In the genomic region with DNA sequence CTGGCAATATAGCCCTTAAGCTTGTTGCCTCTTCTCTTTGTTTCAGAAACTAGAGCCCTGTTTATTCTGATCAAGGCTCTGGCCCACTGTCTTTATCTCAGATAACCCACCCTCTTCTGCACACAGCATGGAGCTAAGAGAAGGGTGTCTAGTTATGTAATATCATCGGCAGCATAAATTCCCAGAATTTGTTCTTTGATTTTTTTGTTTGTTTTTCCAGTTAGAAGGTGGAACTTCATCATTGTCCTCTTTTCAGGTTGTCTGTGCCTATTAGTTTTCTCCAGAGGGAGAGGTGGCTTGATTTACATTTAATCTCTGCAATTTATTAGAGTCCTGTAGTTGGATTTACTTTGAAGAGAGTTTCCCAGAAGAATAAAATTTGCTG, we compare ENCODE assay signal across 32 cellular contexts. TPM values are rescaled to one million over a fixed set of nuclear protein-coding genes. Genes with fewer than 3 reads are reported as not detected.
DNase-seq lines count a peak whose midpoint lies in the region; ATAC-seq, FAIRE-seq and TF ChIP-seq lines count a peak whose summit lies in the region.
"Had no signal": no experiment of that assay in that cellular context is flagged by ENCODE, and none has a peak within 500 bp of the region (broad histone marks: within the 10 kb centered on the region; RNA-seq: fewer than 3 reads in every experiment).

No MANE protein-coding gene starts in this region.

- no peak overlapping the region for H3K4me3 Mint-ChIP-seq in chondrocyte (ENCODE audit: unreplicated experiment)
- H3K4me3 Mint-ChIP-seq in T-helper 17 cell = no peak overlapping the region
- H3K4me3 Mint-ChIP-seq: CD8-positive, alpha-beta T cell had no signal

- DNase-seq in pancreas (no peak), chondrocyte (ENCODE audit: low spot score) (no peak), left lung (no peak), T-helper 17 cell (no peak)
- DNase-seq: Caco-2; CD8-positive, alpha-beta T cell; DMS79 treated with DMSO at 0.1 percent for 48 hours; GF-D8; KBM-7; NCI-H1105 treated with DMSO at 0.1 percent for 48 hours; NCI-H146; NCI-H1930; NCI-H2107; NCI-H446; NCI-H524 treated with DMSO at 0.1 percent for 48 hours; NCI-H774; NK-92 treated with Interleukin-12 subunit alpha and Interleukin-12 subunit beta, amount 100 ng/mL, for 24 hours; PC-9; SJCRH30 had no signal

- H3K4me3 ChIP-seq in HUES64 (ENCODE audit: low read length) (peak overlapping the region; percentile 1; the same call in 1 of the 2 replicates), ectodermal cell (ENCODE audit: insufficient read depth, low read depth, low read length) (no peak overlapping the region), iPS-18a (ENCODE audit: low read length) (peak overlapping the region; percentile 14), pancreas (no peak overlapping the region), left lung (no peak overlapping the region)
- H3K4me3 ChIP-seq: PC-9, SJCRH30 had no signal

- H3K27me3 ChIP-seq in HUES64 (ENCODE audit: insufficient read depth, low read length) (no peaks in the 10 kb centered on the region), ectodermal cell (ENCODE audit: control insufficient read depth, insufficient read depth, low read length, poor library complexity, severe bottlenecking) (no peaks in the 10 kb centered on the region), iPS-18a (ENCODE audit: control insufficient read depth, insufficient read depth, low read length) (no peaks in the 10 kb centered on the region), pancreas (no peaks in the 10 kb centered on the region), left lung (no peaks in the 10 kb centered on the region)
- H3K27me3 ChIP-seq: SJCRH30 had no signal

- intact Hi-C loops in pancreas (cut with DNase I) = no loop called here
- intact Hi-C loops in left lung (cut with DNase I) = no loop called here

- H3K9me3 ChIP-seq in HUES64 (ENCODE audit: insufficient read depth, low read depth, low read length) = no peaks in the 10 kb centered on the region
- H3K9me3 ChIP-seq in ectodermal cell (ENCODE audit: control insufficient read depth, low read length) = no peaks in the 10 kb centered on the region
- H3K9me3 ChIP-seq in iPS-18a (ENCODE audit: control insufficient read depth, low read depth, low read length) = no peaks in the 10 kb centered on the region
- no peaks in the 10 kb centered on the region for H3K9me3 ChIP-seq in pancreas
- no peaks in the 10 kb centered on the region for H3K9me3 ChIP-seq in left lung
- H3K9me3 ChIP-seq in T-helper 17 cell (ENCODE audit: control insufficient read depth, low read length, poor library complexity, severe bottlenecking) = no peaks in the 10 kb centered on the region
- H3K9me3 ChIP-seq: Caco-2, SJCRH30 had no signal

- H3K4me1 Mint-ChIP-seq in chondrocyte (ENCODE audit: low read depth) (peaks cover 3% of the 10 kb centered on the region), T-helper 17 cell (no peaks in the 10 kb centered on the region)

- no peak overlapping the region for H3K27ac Mint-ChIP-seq in chondrocyte (ENCODE audit: unreplicated experiment)
- no peak overlapping the region for H3K27ac Mint-ChIP-seq in T-helper 17 cell
- H3K27ac Mint-ChIP-seq: CD8-positive, alpha-beta T cell had no signal

- H3K4me1 ChIP-seq in HUES64 (ENCODE audit: insufficient read depth, low read length) = peaks cover 47% of the 10 kb centered on the region
- H3K4me1 ChIP-seq in ectodermal cell (ENCODE audit: control insufficient read depth, insufficient read depth, low read length) = peaks cover 8% of the 10 kb centered on the region
- H3K4me1 ChIP-seq in iPS-18a (ENCODE audit: control insufficient read depth, low read depth, low read length) = peaks cover 46% of the 10 kb centered on the region
- peaks cover 0 to 12% (median 12%) of the 10 kb centered on the region in 3 donors for H3K4me1 ChIP-seq in pancreas
- no peaks in the 10 kb centered on the region for H3K4me1 ChIP-seq in left lung
- H3K4me1 ChIP-seq: Caco-2, SJCRH30 had no signal

- H3K36me3 Mint-ChIP-seq in chondrocyte (ENCODE audit: low read depth) (peaks cover 10% of the 10 kb centered on the region), T-helper 17 cell (ENCODE audit: low read depth) (peaks cover 9% of the 10 kb centered on the region)

- H3K27ac ChIP-seq in HUES64 (ENCODE audit: low read depth, low read length) (peak overlapping the region; percentile 99), ectodermal cell (ENCODE audit: insufficient read depth, low read depth, low read length, poor library complexity, severe bottlenecking) (peak overlapping the region; percentile 44), iPS-18a (ENCODE audit: low read length) (peak overlapping the region; percentile 98), pancreas (no peak overlapping the region), left lung (no peak overlapping the region)
- H3K27ac ChIP-seq: C4-2B, PC-9, SJCRH30 had no signal

- WGBS in HUES64 = 85% methylated on average over 1 of the region's 1 CpG
- 68 to 70% methylated on average over 1 of the region's 1 CpG for WGBS in ectodermal cell, 2 experiments
- WGBS in pancreas, 2 donors = 10 to 18% methylated on average over 1 of the region's 1 CpG

- H3K27me3 Mint-ChIP-seq in chondrocyte (ENCODE audit: low read depth) (peaks cover 6% of the 10 kb centered on the region), T-helper 17 cell (no peaks in the 10 kb centered on the region)

- H3K9me3 Mint-ChIP-seq in chondrocyte (ENCODE audit: low read depth) = peaks cover 10% of the 10 kb centered on the region

- ATAC-seq in pancreas (peak in 3 of 4 donors; percentile 32 to 84 (median 63)), left lung (no peak), T-helper 17 cell (no peak)
- ATAC-seq: CD8-positive, alpha-beta T cell; Right ventricle myocardium inferior; SK-N-SH treated with all-trans-retinoic acid at 6 μM for 48 hours had no signal

- no peak for FAIRE-seq in pancreas (lab: Jason Lieb, UNC)
- FAIRE-seq: GM12892, GM19239, H54 had no signal

- no peak for TF ChIP-seq CTCF in pancreas (IDR thresholded peaks at IDR 0.05)
- TF ChIP-seq CTCF in chondrocyte (IDR thresholded peaks at IDR 0.05) = no peak
- TF ChIP-seq CTCF in left lung (IDR thresholded peaks at IDR 0.05) = no peak

- H3K9ac ChIP-seq in HUES64 (ENCODE audit: low read depth, low read length) (peak overlapping the region; percentile 76), iPS-18a (ENCODE audit: low read length) (peak overlapping the region; percentile 31)

- H3K36me3 ChIP-seq in HUES64 (ENCODE audit: insufficient read depth, low read length) (no peaks in the 10 kb centered on the region), ectodermal cell (ENCODE audit: control insufficient read depth, insufficient read depth, low read length) (no peaks in the 10 kb centered on the region), iPS-18a (ENCODE audit: control insufficient read depth, low read depth, low read length) (no peaks in the 10 kb centered on the region), pancreas (no peaks in the 10 kb centered on the region), left lung (no peaks in the 10 kb centered on the region)
- H3K36me3 ChIP-seq: SJCRH30 had no signal

RNA-seq across cellular contexts. Expression of gene F11, which starts 15.3 kb away (rescaled TPM):
- 0.20 TPM for polyA plus RNA-seq in HUES64 (2013, experiment 1 of 2)
- 0.25 TPM for polyA plus RNA-seq in HUES64 (2013, experiment 2 of 2)
- polyA plus RNA-seq in ectodermal cell (2013, experiment 1 of 4) = not detected
- not detected for polyA plus RNA-seq in ectodermal cell (2013, experiment 2 of 4)
- polyA plus RNA-seq in ectodermal cell (2013, experiment 3 of 4) = not detected
- polyA plus RNA-seq in ectodermal cell (2013, experiment 4 of 4) = not detected
- total RNA-seq in pancreas = 10 to 100 TPM; 10.2 to 43.9 (median 25.2) TPM
- polyA plus RNA-seq in pancreas = 10 to 100 TPM; 44.4 to 65.3 TPM
- not detected in 3 replicates for total RNA-seq in chondrocyte
- 1 to 10 TPM; 4.6 to 5.4 TPM for total RNA-seq in left lung
- not detected for total RNA-seq in T-helper 17 cell
- total RNA-seq: Caco-2; CD8-positive, alpha-beta T cell; LHCN-M2; MCF 10A; PC-9; Right ventricle myocardium inferior; RPMI7951 had no signal

RNA-seq across cellular contexts. Expression of gene KLKB1, which starts 23.4 kb away (rescaled TPM):
- polyA plus RNA-seq in HUES64 (2013, experiment 1 of 2) = 6.3 TPM
- 5.5 TPM for polyA plus RNA-seq in HUES64 (2013, experiment 2 of 2)
- polyA plus RNA-seq in ectodermal cell (2013, experiment 1 of 4) = 0.39 TPM
- polyA plus RNA-seq in ectodermal cell (2013, experiment 2 of 4) = 0.12 TPM
- polyA plus RNA-seq in ectodermal cell (2013, experiment 3 of 4) = not detected
- polyA plus RNA-seq in ectodermal cell (2013, experiment 4 of 4) = not detected
- total RNA-seq in pancreas (1 to 10 TPM in 5 of 6 donors, under 1 TPM in 1; 0.93 to 2.6 (median 1.6) TPM), chondrocyte (0.17 to 0.63 TPM in 2 of 3 replicates, not detected in the other), left lung (under 1 TPM; 0.15 to 0.76 TPM), T-helper 17 cell (1 to 10 TPM in 1 of 2 donors, under 1 TPM in 1; 0.52 to 1.5 TPM)
- 10 to 100 TPM; 10.7 to 26.5 TPM for polyA plus RNA-seq in pancreas
- total RNA-seq: A673, Caco-2, LHCN-M2, PC-9, RPMI7951, SJCRH30 had no signal

RNA-seq across cellular contexts. Expression of gene CYP4V2, which starts 59.4 kb away (rescaled TPM):
- 1.4 TPM for polyA plus RNA-seq in HUES64 (2013, experiment 1 of 2)
- 1.8 TPM for polyA plus RNA-seq in HUES64 (2013, experiment 2 of 2)
- polyA plus RNA-seq in ectodermal cell (2013, experiment 1 of 4) = 3.3 TPM
- 4.8 TPM for polyA plus RNA-seq in ectodermal cell (2013, experiment 2 of 4)
- polyA plus RNA-seq in ectodermal cell (2013, experiment 3 of 4) = 3.6 TPM
- polyA plus RNA-seq in ectodermal cell (2013, experiment 4 of 4) = 3.1 TPM
- total RNA-seq in pancreas = 10 to 100 TPM; 27.9 to 39.7 (median 34.1) TPM
- 10 to 100 TPM; 25.6 to 38.4 TPM for polyA plus RNA-seq in pancreas
- 13.3 to 13.4 TPM (median 13.4 TPM) in 3 replicates for total RNA-seq in chondrocyte
- 10 to 100 TPM; 26.2 to 27.8 TPM for total RNA-seq in left lung
- 10 to 100 TPM; 20.9 to 21.0 TPM for total RNA-seq in T-helper 17 cell

Comparison
In these comparisons a context has a peak if more than half of its experiments do, and no peak if none do; other contexts are left out.
1. H3K27ac ChIP-seq: peak in HUES64 (single experiment), ectodermal cell (single experiment) and iPS-18a (single experiment); none in pancreas (0 of 4) and left lung (0 of 2).
2. H3K4me3 ChIP-seq: peak in HUES64 (single experiment) and iPS-18a (single experiment); none in ectodermal cell (single experiment), pancreas (0 of 4) and left lung (0 of 2).
3. ATAC-seq: peak in pancreas (3 of 4); none in left lung (single experiment) and T-helper 17 cell (single experiment).